Comparison of ENCODE assay signal across 26 cellular contexts in genomic region chr4:7255488-7255881, GRCh38.
DNase-seq lines count a peak whose midpoint lies in the region; FAIRE-seq and TF ChIP-seq lines count a peak whose summit lies in the region.
"Had no signal": no experiment of that assay in that cellular context is flagged by ENCODE, and none has a peak within 500 bp of the region (broad histone marks: within the 10 kb centered on the region; RNA-seq: fewer than 3 reads in every experiment).

No MANE protein-coding gene starts in this region.

- H3K4me3 ChIP-seq in breast epithelium (no peak overlapping the region), skeletal muscle tissue (ENCODE audit: low read length in 3 of 3) (no peak overlapping the region)
- H3K4me3 ChIP-seq: esophagus muscularis mucosa, GM23248, sigmoid colon had no signal

- H3K36me3 Mint-ChIP-seq in MCF 10A (ENCODE audit: insufficient read depth, unreplicated experiment): no peaks in the 10 kb centered on the region
- H3K36me3 Mint-ChIP-seq in glutamatergic neuron (ENCODE audit: unreplicated experiment): peaks cover 6% of the 10 kb centered on the region
- H3K36me3 Mint-ChIP-seq: naive thymus-derived CD8-positive, alpha-beta T cell; type B pancreatic cell had no signal

- peak overlapping the region in 1 of 3 donors; percentile 33 for H3K9ac ChIP-seq in skeletal muscle tissue (ENCODE audit: low read depth in 1 of 3, low read length in 3 of 3)
- H3K9ac ChIP-seq: GM23248 had no signal

- TF ChIP-seq POLR2A in breast epithelium (IDR thresholded peaks at IDR 0.05) (no peak), GM12891 (IDR thresholded peaks at IDR 0.05; ENCODE audit: low read depth, low read length) (no peak)

- no TSS peak for BruUV-seq in MCF 10A (replicated peaks; lab: Mats Ljungman, UMichigan)

- no peaks in the 10 kb centered on the region for H3K9me3 Mint-ChIP-seq in MCF 10A (ENCODE audit: unreplicated experiment)
- H3K9me3 Mint-ChIP-seq in glutamatergic neuron (ENCODE audit: unreplicated experiment): peaks cover 25% of the 10 kb centered on the region
- H3K9me3 Mint-ChIP-seq: type B pancreatic cell had no signal

- H3K4me1 Mint-ChIP-seq in MCF 10A (ENCODE audit: insufficient read depth, unreplicated experiment) (peaks cover 10% of the 10 kb centered on the region), glutamatergic neuron (ENCODE audit: low read depth, unreplicated experiment) (peaks cover 36% of the 10 kb centered on the region)
- H3K4me1 Mint-ChIP-seq: naive thymus-derived CD8-positive, alpha-beta T cell had no signal

- H3K4me1 ChIP-seq in breast epithelium: no peaks in the 10 kb centered on the region
- peaks cover 35 to 61% (median 49%) of the 10 kb centered on the region in 3 donors for H3K4me1 ChIP-seq in skeletal muscle tissue (ENCODE audit: control insufficient read depth in 3 of 3, insufficient read depth in 3 of 3, low read length in 3 of 3)

- H3K27me3 ChIP-seq in breast epithelium (peaks cover 0 to 6% of the 10 kb centered on the region in 2 donors), skeletal muscle tissue (ENCODE audit: control insufficient read depth in 3 of 3, insufficient read depth in 3 of 3, low read length in 3 of 3) (no peaks in the 10 kb centered on the region)
- H3K27me3 ChIP-seq: BE2C, esophagus muscularis mucosa, sigmoid colon had no signal

- intact Hi-C loops in MCF 10A (cut with micrococcal nuclease) (no loop called here), breast epithelium (cut with DNase I; ENCODE audit: low total_unique reads) (no loop called here)

- no peak for FAIRE-seq in GM12891 (lab: Jason Lieb, UNC)
- FAIRE-seq: endometrium, islet of Langerhans had no signal

- H3K27ac ChIP-seq in breast epithelium: no peak overlapping the region
- H3K27ac ChIP-seq in skeletal muscle tissue (ENCODE audit: low read depth, low read length): peak overlapping the region; percentile 69
- H3K27ac ChIP-seq: GM23248, sigmoid colon had no signal

- peak overlapping the region; percentile 63 for H3K27ac Mint-ChIP-seq in MCF 10A (ENCODE audit: low read depth, unreplicated experiment)
- peak overlapping the region; percentile 90 for H3K27ac Mint-ChIP-seq in glutamatergic neuron (ENCODE audit: unreplicated experiment)
- H3K27ac Mint-ChIP-seq: naive thymus-derived CD8-positive, alpha-beta T cell; type B pancreatic cell had no signal

- DNase-seq in MCF 10A (ENCODE audit: unreplicated experiment): no peak
- DNase-seq in breast epithelium (ENCODE audit: low spot score in 2 of 2): no peak
- DNase-seq in NCI-H524 (lab: John Stamatoyannopoulos, UW): peak; percentile 49 to 73
- DNase-seq in glutamatergic neuron: no peak
- no peak for DNase-seq in GM12891 (ENCODE audit: insufficient read length, low spot score)
- no peak for DNase-seq in SKM-1 treated with dmso at 0.1 percent for 144 hours (lab: John Stamatoyannopoulos, UW; ENCODE audit: unreplicated experiment)
- no peak for DNase-seq in NCI-H1048 (lab: John Stamatoyannopoulos, UW)
- DNase-seq: activated naive CD4-positive, alpha-beta T cell treated with Interleukin-2 at 50 U/mL for 16 hours; BE2C; cerebellar nuclear complex; foreskin fibroblast; GM23248; head of caudate nucleus; midbrain; naive thymus-derived CD8-positive, alpha-beta T cell; NCI-H1092; NCI-H187 treated with DMSO at 0.1 percent for 48 hours; NCI-H748 treated with DMSO at 0.1 percent for 48 hours; sigmoid colon; stimulated activated CD4-positive, alpha-beta T cell treated with anti-CD3 and anti-CD28 coated beads, Interleukin-4, amount 100 ng/mL, for 24 hours; substantia nigra had no signal

- H3K36me3 ChIP-seq in breast epithelium (no peaks in the 10 kb centered on the region), skeletal muscle tissue (ENCODE audit: control insufficient read depth in 3 of 3, insufficient read depth in 3 of 3, low read length in 3 of 3) (no peaks in the 10 kb centered on the region)
- H3K36me3 ChIP-seq: BE2C, esophagus muscularis mucosa, sigmoid colon had no signal

- H3K27me3 Mint-ChIP-seq in MCF 10A (ENCODE audit: insufficient read depth, unreplicated experiment) (peaks cover 17% of the 10 kb centered on the region), glutamatergic neuron (ENCODE audit: unreplicated experiment) (peaks cover 14% of the 10 kb centered on the region)
- H3K27me3 Mint-ChIP-seq: type B pancreatic cell had no signal

- POLR2A ChIA-PET in MCF 10A (lab: Yijun Ruan, JAX): no interaction called here

- CTCF ChIA-PET in MCF 10A (lab: Yijun Ruan, JAX): no interaction called here

- H3K9me3 ChIP-seq in breast epithelium (no peaks in the 10 kb centered on the region), skeletal muscle tissue (ENCODE audit: control insufficient read depth in 3 of 3, low read length in 3 of 3) (no peaks in the 10 kb centered on the region)
- H3K9me3 ChIP-seq: BE2C, esophagus muscularis mucosa, sigmoid colon had no signal

- H3K4me3 Mint-ChIP-seq in MCF 10A (ENCODE audit: unreplicated experiment) (no peak overlapping the region), glutamatergic neuron (ENCODE audit: unreplicated experiment) (peak overlapping the region; percentile 25)
- H3K4me3 Mint-ChIP-seq: naive thymus-derived CD8-positive, alpha-beta T cell had no signal

- TF ChIP-seq CTCF in MCF 10A (IDR thresholded peaks at IDR 0.05; ENCODE audit: unreplicated experiment) (no peak), breast epithelium (IDR thresholded peaks at IDR 0.05) (no peak), glutamatergic neuron (IDR thresholded peaks at IDR 0.05; ENCODE audit: partially characterized antibody, unreplicated experiment) (no peak)

TF ChIP-seq in GM12891, 5 proteins besides CTCF, POLR2A, EP300 and RAD21:
- TF ChIP-seq POU2F2 (IDR thresholded peaks at IDR 0.05; ENCODE audit: low read depth, low read length) (no peak), PAX5 (IDR thresholded peaks at IDR 0.05; ENCODE audit: insufficient read depth, low read length, severe bottlenecking) (no peak), TAF1 (IDR thresholded peaks at IDR 0.05; ENCODE audit: low read depth, low read length) (no peak), POLR2AphosphoS5 (IDR thresholded peaks at IDR 0.05; ENCODE audit: low read depth, low read length) (no peak), SPI1 (IDR thresholded peaks at IDR 0.05; ENCODE audit: low read depth, low read length) (no peak)

Comparison
In these comparisons a context has a peak if more than half of its experiments do, and no peak if none do; other contexts are left out.
1. DNase-seq: peak in NCI-H524 (2 of 2); none in MCF 10A (single experiment), breast epithelium (0 of 2), glutamatergic neuron (single experiment), GM12891 (single experiment), SKM-1 treated with dmso at 0.1 percent for 144 hours (single experiment) and NCI-H1048 (single experiment).